Comparison of ENCODE assay signal across 20 cellular contexts in the genomic region with DNA sequence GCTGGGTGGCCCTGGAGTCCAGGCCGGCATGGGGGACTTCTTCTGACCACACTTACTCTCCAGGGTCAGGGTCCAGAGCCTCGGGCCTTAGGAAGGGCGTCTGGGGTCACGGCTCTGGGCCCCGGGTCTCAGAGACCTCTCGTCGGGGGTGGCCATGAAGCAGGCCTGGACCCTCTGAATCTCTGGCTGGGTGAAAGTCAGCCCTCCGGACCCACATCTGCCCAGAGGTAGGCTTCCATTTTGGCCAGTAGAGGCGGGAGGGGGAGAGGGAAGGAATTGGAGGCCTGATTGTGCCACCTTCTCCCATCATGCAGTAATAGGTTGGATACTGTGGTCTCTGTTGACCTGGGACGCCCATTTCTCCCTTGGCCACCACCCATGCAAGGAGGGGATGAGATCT.
"Had no signal": no experiment of that assay in that cellular context is flagged by ENCODE, and none has a peak within 500 bp of the region (broad histone marks: within the 10 kb centered on the region; RNA-seq: fewer than 3 reads in every experiment).

No MANE protein-coding gene starts in this region.

- H3K36me3 Mint-ChIP-seq: immature natural killer cell; neural progenitor cell; stimulated activated memory B cell treated with anti-CD40 and anti-IgM and Interleukin-4, amounts not matched to agents 10 μg/mL and 1 μg/mL and 100 μg/mL, for 72 hours had no signal

- H3K4me3 Mint-ChIP-seq: central memory CD8-positive, alpha-beta T cell; immature natural killer cell; nephron; neural progenitor cell; stimulated activated memory B cell treated with anti-CD40 and anti-IgM and Interleukin-4, amounts not matched to agents 10 μg/mL and 1 μg/mL and 100 μg/mL, for 72 hours had no signal

- DNase-seq: effector CD4-positive, alpha-beta T cell; hypothalamus; immature natural killer cell; left ventricle myocardium superior; lower lobe of right lung; nucleus accumbens; sigmoid colon; spleen; stimulated activated CD4-positive, alpha-beta T cell treated with anti-CD3 and anti-CD28 coated beads, Interleukin-4, amount 100 ng/mL, for 4 hours; stimulated activated naive CD8-positive, alpha-beta T cell treated with anti-CD3 and anti-CD28 coated beads, Interleukin-15, Interleukin-2, amounts not matched to agents 100 U/mL and 50 U/mL, for 24 hours; substantia nigra; testis had no signal

- H3K4me1 Mint-ChIP-seq: central memory CD8-positive, alpha-beta T cell; immature natural killer cell; nephron; stimulated activated memory B cell treated with anti-CD40 and anti-IgM and Interleukin-4, amounts not matched to agents 10 μg/mL and 1 μg/mL and 100 μg/mL, for 72 hours had no signal

- H3K27me3 ChIP-seq: dorsolateral prefrontal cortex, neural progenitor cell, right atrium auricular region, sigmoid colon, testis, tibial nerve had no signal

- H3K27ac Mint-ChIP-seq: immature natural killer cell; nephron; neural progenitor cell; stimulated activated memory B cell treated with anti-CD40 and anti-IgM and Interleukin-4, amounts not matched to agents 10 μg/mL and 1 μg/mL and 100 μg/mL, for 72 hours had no signal

- H3K9me3 Mint-ChIP-seq: central memory CD8-positive, alpha-beta T cell; immature natural killer cell; neural progenitor cell; stimulated activated memory B cell treated with anti-CD40 and anti-IgM and Interleukin-4, amounts not matched to agents 10 μg/mL and 1 μg/mL and 100 μg/mL, for 72 hours had no signal

- H3K36me3 ChIP-seq: lower lobe of right lung, neural progenitor cell, prostate gland, right atrium auricular region, sigmoid colon, spleen, tibial nerve had no signal

- H3K4me3 ChIP-seq: dorsolateral prefrontal cortex, lower lobe of right lung, neural progenitor cell, prostate gland, right atrium auricular region, sigmoid colon, spleen, testis, tibial nerve had no signal
